In the genomic region with DNA sequence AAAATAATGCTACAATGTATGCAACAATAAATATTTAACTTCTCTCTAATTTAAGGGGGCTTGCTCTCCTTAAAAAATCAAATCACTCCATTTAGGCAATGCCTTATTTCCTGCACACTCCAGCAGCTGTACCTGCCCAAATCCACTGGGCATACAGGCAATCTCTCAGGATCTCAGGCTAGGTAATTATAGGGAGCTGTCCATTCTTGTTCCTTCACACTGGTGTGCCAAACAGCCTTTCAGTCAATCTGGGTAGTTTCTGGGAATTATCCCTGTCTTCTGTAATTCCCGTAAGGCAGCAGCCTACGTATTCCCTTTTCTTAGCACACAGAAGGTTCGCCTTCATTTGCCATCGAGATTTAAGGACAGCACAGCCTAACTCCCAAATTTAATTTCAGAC, we compare ENCODE assay signal across 23 cellular contexts.
"Had no signal": no experiment of that assay in that cellular context is flagged by ENCODE, and none has a peak within 500 bp of the region (broad histone marks: within the 10 kb centered on the region; RNA-seq: fewer than 3 reads in every experiment).

No MANE protein-coding gene starts in this region.

- H3K27ac ChIP-seq: adrenal gland, colonic mucosa, SK-N-MC had no signal

- H3K4me1 ChIP-seq: adrenal gland, colonic mucosa had no signal

- DNase-seq: activated CD4-positive, alpha-beta T cell treated with anti-CD3 and anti-CD28 coated beads for 48 hours; activated CD4-positive, alpha-beta T cell treated with anti-CD3 and anti-CD28 coated beads, Interleukin-2, amount 50 U/mL, for 4 hours; activated CD4-positive, CD25-positive, alpha-beta regulatory T cell treated with anti-CD3 and anti-CD28 coated beads, Interleukin-2, amount 50 U/mL, for 72 hours; activated CD8-positive, alpha-beta memory T cell treated with anti-CD3 and anti-CD28 coated beads, Interleukin-2, amount 50 U/mL, for 48 hours; activated CD8-positive, alpha-beta T cell treated with anti-CD3 and anti-CD28 coated beads, Interleukin-2, amount 10 ng/mL, durations not matched to agents 7 days and 5 days; activated naive CD4-positive, alpha-beta T cell treated with anti-CD3 and anti-CD28 coated beads, Interleukin-2, amount 50 U/mL, for 16 hours; activated naive CD8-positive, alpha-beta T cell treated with anti-CD3 and anti-CD28 coated beads, Interleukin-2, amount 10 ng/mL, durations not matched to agents 7 days and 5 days; activated T-cell treated with anti-CD3 and anti-CD28 coated beads, Interleukin-2, amount 50 U/mL, for 1 hour; adrenal gland; anterior cingulate cortex; caudate nucleus; colonic mucosa; Kasumi-1; KBM-7; NCI-H1930; NCI-H226; NCI-H526; NCI-H82; PC-3; SHP77 treated with DMSO at 0.1 percent for 48 hours; SW 1271 had no signal

- ATAC-seq: activated CD8-positive, alpha-beta T cell treated with anti-CD3 and anti-CD28 coated beads, Interleukin-2, amount 10 ng/mL, durations not matched to agents 7 days and 5 days; PC-3; WTC11 had no signal

- H3K27me3 ChIP-seq: adrenal gland, colonic mucosa had no signal
